In genomic region chr10:86632009-86632800, GRCh38 we compare ENCODE assay signal across 9 cellular contexts. TPM values are rescaled to one million over a fixed set of nuclear protein-coding genes. Genes with fewer than 3 reads are reported as not detected.
DNase-seq lines count a peak whose midpoint lies in the region; ATAC-seq and TF ChIP-seq lines count a peak whose summit lies in the region.
"Had no signal": no experiment of that assay in that cellular context is flagged by ENCODE, and none has a peak within 500 bp of the region (broad histone marks: within the 10 kb centered on the region; RNA-seq: fewer than 3 reads in every experiment).

No MANE protein-coding gene starts in this region.

- intact Hi-C loops in CD4-positive, alpha-beta T cell (cut with DNase I, micrococcal nuclease), result no loop called here

- H4K20me1 ChIP-seq in neural progenitor cell (ENCODE audit: low read depth), result no peaks in the 10 kb centered on the region

- peak overlapping the region; percentile 82 for H3K4me3 Mint-ChIP-seq in neural progenitor cell
- no peak overlapping the region for H3K4me3 Mint-ChIP-seq in CD4-positive, alpha-beta T cell

- H3K36me3 Mint-ChIP-seq in neural progenitor cell, result no peaks in the 10 kb centered on the region
- H3K36me3 Mint-ChIP-seq in CD4-positive, alpha-beta T cell (ENCODE audit: low read depth), result no peaks in the 10 kb centered on the region

- H3K79me2 ChIP-seq in neural progenitor cell (ENCODE audit: low read depth), result no peaks in the 10 kb centered on the region

- no peaks in the 10 kb centered on the region for H3K9me3 ChIP-seq in neural progenitor cell (ENCODE audit: low read depth)
- H3K9me3 ChIP-seq in CD4-positive, alpha-beta T cell (ENCODE audit: control insufficient read depth, low read length), result no peaks in the 10 kb centered on the region

- TF ChIP-seq CTCF in AG04449 (IDR thresholded peaks at IDR 0.05; ENCODE audit: insufficient read depth, low read length, missing control alignments) (peak; percentile 51), foreskin fibroblast (IDR thresholded peaks at IDR 0.05; ENCODE audit: low read depth, low read length) (peak; percentile 19), neural progenitor cell (IDR thresholded peaks at IDR 0.05) (peak; percentile 58)
- TF ChIP-seq CTCF in CD4-positive, alpha-beta T cell (IDR thresholded peaks at IDR 0.05), result no peak

- H3K9ac ChIP-seq in neural progenitor cell, result no peak overlapping the region

- H3K4me1 ChIP-seq in neural progenitor cell, result peaks cover 3% of the 10 kb centered on the region

- peaks cover 2% of the 10 kb centered on the region for H3K27me3 Mint-ChIP-seq in neural progenitor cell (ENCODE audit: insufficient read depth, low read depth)
- H3K27me3 Mint-ChIP-seq in CD4-positive, alpha-beta T cell, result peaks cover 62% of the 10 kb centered on the region

- H3K4me3 ChIP-seq in AG04449 (ENCODE audit: low read depth, low read length), result peak overlapping the region; percentile 44
- peak overlapping the region; percentile 33 to 41 for H3K4me3 ChIP-seq in foreskin fibroblast (ENCODE audit: low read depth in 1 of 2, low read length in 2 of 2)
- peak overlapping the region; percentile 47 for H3K4me3 ChIP-seq in neural progenitor cell

- H2AFZ ChIP-seq in neural progenitor cell (replicated peaks), result peak overlapping the region; percentile 99

- CTCF ChIA-PET in AG04449 (lab: Yijun Ruan, JAX), result interaction anchor here (0.5 to 1.3 kb wide), 7 partner anchors 10 to 109 kb away, joined by 3 to 4 read pairs (median 3); no protein-coding TSS in a partner anchor
- CTCF ChIA-PET in CD4-positive, alpha-beta T cell (lab: Charles Lee), result no interaction called here

- no peak overlapping the region for H3K27ac ChIP-seq in neural progenitor cell
- no peak overlapping the region for H3K27ac ChIP-seq in CD4-positive, alpha-beta T cell (ENCODE audit: low read depth, low read length)

- H3F3A ChIP-seq in neural progenitor cell (ENCODE audit: low read depth), result peaks cover 9% of the 10 kb centered on the region

- H3K27ac Mint-ChIP-seq in neural progenitor cell, result peak overlapping the region; percentile 81
- no peak overlapping the region for H3K27ac Mint-ChIP-seq in CD4-positive, alpha-beta T cell

- peaks cover 4% of the 10 kb centered on the region for H3K4me1 Mint-ChIP-seq in neural progenitor cell
- H3K4me1 Mint-ChIP-seq in CD4-positive, alpha-beta T cell (ENCODE audit: low read depth), result no peaks in the 10 kb centered on the region

- no peaks in the 10 kb centered on the region for H3K36me3 ChIP-seq in neural progenitor cell

- peak overlapping the region; percentile 84 for H3K4me2 ChIP-seq in neural progenitor cell

- POLR2A ChIA-PET in AG04449 (lab: Yijun Ruan, JAX), result no interaction called here
- POLR2A ChIA-PET in CD4-positive, alpha-beta T cell (lab: Charles Lee), result no interaction called here

- ATAC-seq in CD4-positive, alpha-beta T cell (ENCODE audit: poor library complexity), result no peak
- ATAC-seq in HG02610 (IDR thresholded peaks at IDR 0.05; ENCODE audit: unreplicated experiment), result no peak

- peaks cover 49% of the 10 kb centered on the region for H3K27me3 ChIP-seq in neural progenitor cell
- peaks cover 44% of the 10 kb centered on the region for H3K27me3 ChIP-seq in CD4-positive, alpha-beta T cell (ENCODE audit: control insufficient read depth, insufficient read depth, low read length)

- no peak for DNase-seq in AG04449 (ENCODE audit: low read depth, low spot score)
- peak; percentile 77 for DNase-seq in NCI-H146 (lab: John Stamatoyannopoulos, UW)
- DNase-seq in foreskin fibroblast, result peak in 1 of 2 donors; percentile 64
- DNase-seq in neural progenitor cell (ENCODE audit: low spot score), result peak; percentile 91
- DNase-seq in NAMALWA (ENCODE audit: low spot score), result no peak
- DNase-seq in CD4-positive, alpha-beta T cell, result no peak
- DNase-seq in NCI-H446 treated with DMSO at 0.1 percent for 48 hours (lab: John Stamatoyannopoulos, UW), result no peak
- DNase-seq: NCI-H1048 had no signal

- H3K9me3 Mint-ChIP-seq in neural progenitor cell, result no peaks in the 10 kb centered on the region
- H3K9me3 Mint-ChIP-seq in CD4-positive, alpha-beta T cell, result no peaks in the 10 kb centered on the region

RNA-seq across cellular contexts. Expression of gene OPN4, which starts 22.1 kb away (rescaled TPM):
- not detected in 2 replicates for total RNA-seq in neural progenitor cell (ENCODE audit: low replicate concordance)
- not detected for total RNA-seq in CD4-positive, alpha-beta T cell

RNA-seq across cellular contexts. Expression of gene LDB3, which starts 36.1 kb away (rescaled TPM):
- total RNA-seq in neural progenitor cell (ENCODE audit: low replicate concordance), result 0.03 TPM in 1 of 2 replicates, not detected in the other
- under 1 TPM; 0.05 to 0.08 TPM for total RNA-seq in CD4-positive, alpha-beta T cell

Comparison
In these comparisons a context has a peak if more than half of its experiments do, and no peak if none do; other contexts are left out.
1. DNase-seq: peak in NCI-H146 (single experiment) and neural progenitor cell (single experiment); none in AG04449 (single experiment), NAMALWA (single experiment), CD4-positive, alpha-beta T cell (0 of 10) and NCI-H446 treated with DMSO at 0.1 percent for 48 hours (single experiment).
2. Peak in every context shown above with its lines, with median percentiles within 50 percentile points of each other: H3K4me3 ChIP-seq.